Comparison of ENCODE assay signal across 10 cellular contexts in genomic region chr17:2057714-2058520, GRCh38. TPM values are rescaled to one million over a fixed set of nuclear protein-coding genes. Genes with fewer than 3 reads are reported as not detected.
DNase-seq lines count a peak whose midpoint lies in the region; ATAC-seq, FAIRE-seq and TF ChIP-seq lines count a peak whose summit lies in the region.
"Had no signal": no experiment of that assay in that cellular context is flagged by ENCODE, and none has a peak within 500 bp of the region (broad histone marks: within the 10 kb centered on the region; RNA-seq: fewer than 3 reads in every experiment).

No MANE protein-coding gene starts in this region.

- no peaks in the 10 kb centered on the region for H3K9me3 Mint-ChIP-seq in effector memory CD8-positive, alpha-beta T cell

- peaks cover 6% of the 10 kb centered on the region for H3F3A ChIP-seq in DOHH2 (ENCODE audit: control insufficient read depth, insufficient read depth)

- no peak for TF ChIP-seq POLR2A in Peyer's patch (IDR thresholded peaks at IDR 0.05)

- TF ChIP-seq CTCF in DOHH2 (IDR thresholded peaks at IDR 0.05; ENCODE audit: low read depth, low read length, poor library complexity, severe bottlenecking) (no peak), Peyer's patch (IDR thresholded peaks at IDR 0.05) (no peak), fibroblast of mammary gland (conservative IDR thresholded peaks at IDR 0.05; ENCODE audit: control insufficient read depth, insufficient read depth, low read depth, low read length) (no peak), D721Med (IDR thresholded peaks at IDR 0.05; ENCODE audit: insufficient read depth, missing control alignments) (no peak)

- H3K79me2 ChIP-seq in DOHH2 (ENCODE audit: control insufficient read depth, low read length) = no peaks in the 10 kb centered on the region

- H3K27me3 Mint-ChIP-seq in effector memory CD8-positive, alpha-beta T cell = no peaks in the 10 kb centered on the region

- DNase-seq in Peyer's patch (peak in 2 of 3 donors; percentile 64), fibroblast of mammary gland (ENCODE audit: low read depth) (no peak), retina (peak; percentile 74), D721Med (ENCODE audit: insufficient read length, low spot score) (no peak)
- no peak for DNase-seq in effector memory CD8-positive, alpha-beta T cell
- DNase-seq in activated CD4-positive, CD25-positive, alpha-beta regulatory T cell treated with anti-CD3 and anti-CD28 coated beads, Interleukin-2, amount 50 U/mL, for 72 hours = no peak

- peaks cover 9% of the 10 kb centered on the region for H4K20me1 ChIP-seq in DOHH2 (ENCODE audit: control insufficient read depth, insufficient read depth, low read depth, low read length)

- H3K27me3 ChIP-seq in DOHH2 (ENCODE audit: control insufficient read depth, low read length) (peaks cover 63% of the 10 kb centered on the region), Peyer's patch (peaks cover 0 to 24% of the 10 kb centered on the region in 2 donors)

- no peaks in the 10 kb centered on the region for H3K9me2 ChIP-seq in DOHH2 (replicated peaks; ENCODE audit: control insufficient read depth, low read length)

- ATAC-seq in effector memory CD8-positive, alpha-beta T cell (replicated peaks) = no peak
- ATAC-seq in HG03196 (IDR thresholded peaks at IDR 0.05; ENCODE audit: unreplicated experiment) = no peak

- peaks cover 19 to 26% of the 10 kb centered on the region in 2 donors for H3K4me1 Mint-ChIP-seq in effector memory CD8-positive, alpha-beta T cell (ENCODE audit: low read depth in 2 of 2)

- no peak for FAIRE-seq in D721Med (lab: Jason Lieb, UNC)
- FAIRE-seq: colon had no signal

- H3K4me3 ChIP-seq in DOHH2 (ENCODE audit: low read length) = peak overlapping the region; percentile 48; the same call in 1 of the 2 replicates
- peak overlapping the region; percentile 41 to 73 (median 62) for H3K4me3 ChIP-seq in Peyer's patch
- H3K4me3 ChIP-seq in fibroblast of mammary gland (ENCODE audit: control insufficient read depth, low read depth, low read length) = peak overlapping the region; percentile 44

- H3K36me3 Mint-ChIP-seq in effector memory CD8-positive, alpha-beta T cell (ENCODE audit: insufficient read depth) = peaks cover 40% of the 10 kb centered on the region

- H3K27ac ChIP-seq in DOHH2 (ENCODE audit: low read depth, low read length) (no peak overlapping the region), Peyer's patch (peak overlapping the region; percentile 88 to 96 (median 94))

- H3K4me1 ChIP-seq in DOHH2 (ENCODE audit: control insufficient read depth, low read length) (peaks cover 50% of the 10 kb centered on the region), Peyer's patch (peaks cover 4 to 85% (median 45%) of the 10 kb centered on the region in 4 donors)

- no peaks in the 10 kb centered on the region for H3K9me3 ChIP-seq in DOHH2 (ENCODE audit: control insufficient read depth, insufficient read depth, low read length)
- H3K9me3 ChIP-seq in Peyer's patch = no peaks in the 10 kb centered on the region

- H3K4me3 Mint-ChIP-seq in effector memory CD8-positive, alpha-beta T cell = peak overlapping the region in 1 of 2 donors; percentile 44

- peak overlapping the region; percentile 49 for H3K4me2 ChIP-seq in DOHH2 (ENCODE audit: low read length)

- H3K36me3 ChIP-seq in DOHH2 (ENCODE audit: control insufficient read depth, low read length) = no peaks in the 10 kb centered on the region; the same call in 1 of the 2 replicates
- H3K36me3 ChIP-seq in Peyer's patch = no peaks in the 10 kb centered on the region

- no peak overlapping the region for H3K27ac Mint-ChIP-seq in effector memory CD8-positive, alpha-beta T cell

RNA-seq across cellular contexts. Expression of gene HIC1, which starts 3.0 kb away (rescaled TPM):
- total RNA-seq in Peyer's patch = 10 to 100 TPM in 2 of 4 donors, 1 to 10 TPM in 2; 6.8 to 40.4 (median 12.8) TPM

RNA-seq across cellular contexts. Expression of gene OVCA2, which starts 16.1 kb away (rescaled TPM):
- total RNA-seq in Peyer's patch = 10 to 100 TPM; 32.4 to 49.0 (median 37.8) TPM

RNA-seq across cellular contexts. Expression of gene DPH1, which starts 28.0 kb away (rescaled TPM):
- total RNA-seq in Peyer's patch = 100 to 1,000 TPM in 1 of 4 donors, 10 to 100 TPM in 3; 25.9 to 130 (median 64.5) TPM

RNA-seq across cellular contexts. Expression of gene RTN4RL1, which starts 32.8 kb away (rescaled TPM):
- total RNA-seq in Peyer's patch = not detected
- total RNA-seq: HT-29 had no signal

Comparison
In these comparisons a context has a peak if more than half of its experiments do, and no peak if none do; other contexts are left out.
1. DNase-seq: peak in Peyer's patch (2 of 3) and retina (single experiment); none in fibroblast of mammary gland (single experiment), effector memory CD8-positive, alpha-beta T cell (0 of 3), activated CD4-positive, CD25-positive, alpha-beta regulatory T cell treated with anti-CD3 and anti-CD28 coated beads, Interleukin-2, amount 50 U/mL, for 72 hours (single experiment) and D721Med (single experiment).
2. Peak in every context shown above with its lines, with median percentiles within 50 percentile points of each other: H3K4me3 ChIP-seq.